10 cellular contexts compared by ENCODE assay signal in genomic region chr1:1264868-1265272, GRCh38. TPM values are rescaled to one million over a fixed set of nuclear protein-coding genes. Genes with fewer than 3 reads are reported as not detected.
DNase-seq lines count a peak whose midpoint lies in the region; ATAC-seq, FAIRE-seq and TF ChIP-seq lines count a peak whose summit lies in the region.
"Had no signal": no experiment of that assay in that cellular context is flagged by ENCODE, and none has a peak within 500 bp of the region (broad histone marks: within the 10 kb centered on the region; RNA-seq: fewer than 3 reads in every experiment).

No MANE protein-coding gene starts in this region.

- ATAC-seq in PC-3: peak; percentile 96

- H2AK5ac ChIP-seq in H1 (ENCODE audit: low read depth, low read length): no peak overlapping the region

- no peaks in the 10 kb centered on the region for H3K23me2 ChIP-seq in H1 (ENCODE audit: low read depth, low read length)

- no peaks in the 10 kb centered on the region for H4K20me1 ChIP-seq in PC-3 (ENCODE audit: low read length)
- peaks cover 9 to 35% of the 10 kb centered on the region in 2 experiments for H4K20me1 ChIP-seq in H1 (replicated peaks in 1 of 2; ENCODE audit: control insufficient read depth in 1 of 2, insufficient read depth in 2 of 2, low read length in 2 of 2)

- H3K4me3 ChIP-seq in PC-3 (ENCODE audit: low read length) (no peak overlapping the region), H1 (ENCODE audit: extremely low read depth in 1 of 4, insufficient read depth in 2 of 4, low read depth in 3 of 4, low read length in 4 of 4) (no peak overlapping the region), retinal pigment epithelial cell (ENCODE audit: low read length) (no peak overlapping the region), esophagus squamous epithelium (no peak overlapping the region)

- DNase-seq in DMS 273 (lab: John Stamatoyannopoulos, UW; ENCODE audit: unreplicated experiment): peak; percentile 47
- no peak for DNase-seq in DMS 273 treated with DMSO at 0.1 percent for 48 hours (lab: John Stamatoyannopoulos, UW)
- DNase-seq in PC-3: peak; percentile 100
- peak in 1 of 2 experiments; percentile 84 for DNase-seq in H1 (ENCODE audit: low read depth in 1 of 2, low spot score in 2 of 2)
- DNase-seq in retinal pigment epithelial cell (ENCODE audit: low read depth): peak; percentile 88
- no peak for DNase-seq in mesenteric fat pad (ENCODE audit: low spot score)
- DNase-seq in esophagus squamous epithelium (lab: John Stamatoyannopoulos, UW): no peak
- no peak for DNase-seq in cardiac septum (ENCODE audit: low spot score)
- DNase-seq: NCI-H2081 had no signal

- peaks cover 76% of the 10 kb centered on the region for H3K79me2 ChIP-seq in PC-3 (ENCODE audit: low read length)
- peaks cover 0 to 16% of the 10 kb centered on the region in 2 experiments; a peak in 2 of 4 replicates for H3K79me2 ChIP-seq in H1 (ENCODE audit: control insufficient read depth in 1 of 2, insufficient read depth in 2 of 2, low read length in 2 of 2)

- H2BK20ac ChIP-seq in H1 (ENCODE audit: low read length): no peak overlapping the region

- no peak overlapping the region for H3K18ac ChIP-seq in H1 (ENCODE audit: extremely low read depth, low read length)

- no peak overlapping the region for H4K8ac ChIP-seq in H1 (ENCODE audit: extremely low read depth, insufficient read depth, low read length)

- no peak overlapping the region for H4K5ac ChIP-seq in H1 (ENCODE audit: insufficient read length, low read depth, low read length)

- peak overlapping the region; percentile 65 for H3K4me2 ChIP-seq in PC-3 (ENCODE audit: low read length)
- no peak overlapping the region for H3K4me2 ChIP-seq in H1 (ENCODE audit: insufficient read depth in 1 of 2, low read depth in 2 of 2, low read length in 2 of 2)

- no peak overlapping the region for H3K14ac ChIP-seq in H1 (ENCODE audit: insufficient read length)

- no peak overlapping the region for H2BK12ac ChIP-seq in H1 (ENCODE audit: low read depth, low read length)

- no peak for FAIRE-seq in H1 (lab: Jason Lieb, UNC)
- FAIRE-seq: A204.1 had no signal

- no peak overlapping the region for H4K91ac ChIP-seq in H1 (replicated peaks; ENCODE audit: insufficient read length, low read length)

- WGBS in H1 (ENCODE audit: extremely low coverage in 1 of 2, insufficient coverage in 1 of 2, insufficient read length in 1 of 2, insufficient replicate concordance in 2 of 2, low coverage in 1 of 2, low lambda C conversion rate in 2 of 2, missing lambda C conversion rate in 1 of 2), 2 experiments: 83% methylated on average over 10 of the region's 10 CpGs; no CpG with 5 or more reads in 1 of the 2 experiments
- WGBS in esophagus squamous epithelium, 2 donors: 73 to 79% methylated on average over 9 to 10 of the region's 10 CpGs

- H2BK120ac ChIP-seq in H1 (replicated peaks; ENCODE audit: low read depth, low read length): no peak overlapping the region

- no peak for TF ChIP-seq EP300 in H1 (IDR thresholded peaks at IDR 0.05; ENCODE audit: borderline replicate concordance in 1 of 2, low read depth in 2 of 2, low read length in 2 of 2)

- H3K27ac ChIP-seq in PC-3 (ENCODE audit: low read length) (peak overlapping the region; percentile 92), H1 (ENCODE audit: low read depth, low read length) (no peak overlapping the region), esophagus squamous epithelium (no peak overlapping the region)

- H3K9ac ChIP-seq in PC-3 (ENCODE audit: low read length) (peak overlapping the region; percentile 67), H1 (replicated peaks in 1 of 4; ENCODE audit: extremely low read depth in 1 of 4, low read depth in 3 of 4, low read length in 3 of 4) (no peak overlapping the region)

- H2BK15ac ChIP-seq in H1 (ENCODE audit: low read length): no peak overlapping the region

- H3K9me3 ChIP-seq in PC-3 (ENCODE audit: low read length) (no peaks in the 10 kb centered on the region), H1 (ENCODE audit: insufficient read depth in 2 of 2, low read depth in 1 of 2, low read length in 1 of 2) (no peaks in the 10 kb centered on the region), esophagus squamous epithelium (no peaks in the 10 kb centered on the region)

- H2AFZ ChIP-seq in PC-3 (ENCODE audit: low read length): no peak overlapping the region
- no peak overlapping the region for H2AFZ ChIP-seq in H1 (ENCODE audit: low read length)

- H3K79me1 ChIP-seq in H1 (ENCODE audit: low read depth, low read length): peaks cover 17% of the 10 kb centered on the region

- H3K36me3 ChIP-seq in PC-3 (ENCODE audit: low read depth, low read length) (peaks cover 63% of the 10 kb centered on the region), H1 (ENCODE audit: control insufficient read depth in 2 of 4, insufficient read depth in 4 of 4, low read length in 3 of 4) (peaks cover 16 to 34% (median 21%) of the 10 kb centered on the region in 4 experiments), esophagus squamous epithelium (peaks cover 15 to 92% (median 32%) of the 10 kb centered on the region in 3 donors)

- H3K27me3 ChIP-seq in PC-3 (ENCODE audit: low read length): no peaks in the 10 kb centered on the region
- H3K27me3 ChIP-seq in H1 (replicated peaks in 1 of 4; ENCODE audit: control insufficient read depth in 3 of 4, extremely low read depth in 1 of 4, insufficient read depth in 3 of 4, low read length in 3 of 4): no peaks in the 10 kb centered on the region
- no peaks in the 10 kb centered on the region for H3K27me3 ChIP-seq in esophagus squamous epithelium

- no TSS peak for BruUV-seq in PC-3 (replicated peaks; lab: Mats Ljungman, UMichigan)

- H2BK5ac ChIP-seq in H1 (ENCODE audit: low read depth, low read length): no peak overlapping the region

- no peak overlapping the region for H3K23ac ChIP-seq in H1 (ENCODE audit: insufficient read length)

- POLR2A ChIA-PET in PC-3 (lab: Charles Lee; ENCODE audit: unreplicated experiment): interaction anchor here (0.5 kb wide), 1 partner anchor 17 kb away, joined by 4 read pairs; no protein-coding TSS in a partner anchor
- POLR2A ChIA-PET in H1 (lab: Charles Lee; ENCODE audit: partially characterized antibody): interaction anchor here (1.5 kb wide), 1 partner anchor 73 kb away, joined by 3 read pairs; no protein-coding TSS in a partner anchor

- CTCF ChIA-PET in PC-3 (lab: Charles Lee) (interaction anchor here (0.6 to 1.0 kb wide), 5 partner anchors 14 to 142 kb away, joined by 3 to 6 read pairs (median 4); no protein-coding TSS in a partner anchor), H1 (lab: Charles Lee; ENCODE audit: partially characterized antibody) (interaction anchor here (0.6 to 2.7 kb wide), 11 partner anchors 10 to 194 kb away, joined by 3 to 11 read pairs (median 4); no protein-coding TSS in a partner anchor)

- TF ChIP-seq RAD21 in H1 (IDR thresholded peaks at IDR 0.05 in 1 of 2, conservative IDR thresholded peaks at IDR 0.05 in 1 of 2; ENCODE audit: low read depth in 2 of 2, low read length in 2 of 2): peak; percentile 70 to 72

- no peak overlapping the region for H3K56ac ChIP-seq in H1 (replicated peaks; ENCODE audit: insufficient read length, low read depth, low read length)

- H3K4me1 ChIP-seq in PC-3 (ENCODE audit: insufficient read depth, low read length) (peaks cover 23% of the 10 kb centered on the region), H1 (replicated peaks in 1 of 4; ENCODE audit: control insufficient read depth in 3 of 4, insufficient read depth in 4 of 4, low read length in 3 of 4) (no peaks in the 10 kb centered on the region), esophagus squamous epithelium (peaks cover 0 to 31% (median 0%) of the 10 kb centered on the region in 3 donors)

- H3K9me2 ChIP-seq in PC-3 (replicated peaks; ENCODE audit: low read length): no peaks in the 10 kb centered on the region

- intact Hi-C loops in PC-3 (cut with micrococcal nuclease) (loop anchor here (1.0 to 2.0 kb wide), 3 partner anchors 26 to 143 kb away; no protein-coding TSS in a partner anchor), esophagus squamous epithelium (cut with DNase I) (no loop called here), cardiac septum (cut with DNase I) (no loop called here)

- peak; percentile 94 for TF ChIP-seq CTCF in PC-3 (conservative IDR thresholded peaks at IDR 0.05; ENCODE audit: low read depth, low read length)
- peak; percentile 68 to 85 (median 69) for TF ChIP-seq CTCF in H1 (IDR thresholded peaks at IDR 0.05; ENCODE audit: control extremely low read depth in 1 of 3, insufficient read depth in 1 of 3, low read depth in 1 of 3, low read length in 3 of 3)
- peak; percentile 53 for TF ChIP-seq CTCF in retinal pigment epithelial cell (conservative IDR thresholded peaks at IDR 0.05; ENCODE audit: low read depth, low read length)
- peak in 1 of 6 experiments; percentile 30 for TF ChIP-seq CTCF in esophagus squamous epithelium (IDR thresholded peaks at IDR 0.05)

- TF ChIP-seq POLR2A in H1 (IDR thresholded peaks at IDR 0.05; ENCODE audit: control extremely low read depth in 1 of 2, low read depth in 2 of 2, low read length in 2 of 2) (no peak), esophagus squamous epithelium (IDR thresholded peaks at IDR 0.05) (no peak)

- no peak overlapping the region for H3K4ac ChIP-seq in H1 (replicated peaks; ENCODE audit: insufficient read length, low read depth, low read length)

- H3F3A ChIP-seq in PC-3 (ENCODE audit: low read length, unreplicated experiment): no peaks in the 10 kb centered on the region

RNA-seq across cellular contexts. Expression of gene UBE2J2, which starts 8.8 kb away (rescaled TPM):
- total RNA-seq in PC-3 (2014; rRNA removed) (182 and 200 TPM in 2 replicates), mesenteric fat pad (56.5 TPM), esophagus squamous epithelium (10 to 100 TPM; 32.6 to 54.3 (median 42.5) TPM), cardiac septum (37.2 TPM)
- total RNA-seq in H1 (2021; fragmentation: NEBNext Ultra II Directional; extraction: Animal tissue kit (Norgen Biotek cat#: 25700)): 67.2 and 67.9 TPM in 2 replicates
- polyA plus RNA-seq in H1 (2011; rRNA removed): 33.6 and 47.3 TPM in 2 replicates
- 50.1 TPM for polyA plus RNA-seq in H1 (2011; cell fraction: cytosol; rRNA removed)
- 42.9 TPM for polyA plus RNA-seq in H1 (2011; cell fraction: nucleus; rRNA removed)
- 46.0 to 58.9 TPM (median 47.8 TPM) in 4 replicates for polyA plus RNA-seq in H1 (2012, experiment 1 of 2)
- polyA plus RNA-seq in H1 (2012, experiment 2 of 2): 63.2 TPM
- polyA plus RNA-seq in H1 (2013, experiment 1 of 2): 40.4 TPM
- polyA plus RNA-seq in H1 (2013, experiment 2 of 2): 38.8 TPM
- 10.8 and 14.2 TPM in 2 replicates for polyA minus RNA-seq in H1 (2011; rRNA and poly(A)+ RNA removed)
- 26.9 TPM for polyA minus RNA-seq in H1 (2011; cell fraction: cytosol; rRNA and poly(A)+ RNA removed)
- polyA minus RNA-seq in H1 (2011; cell fraction: nucleus; rRNA and poly(A)+ RNA removed): 40.3 TPM

RNA-seq across cellular contexts. Expression of gene SCNN1D, which starts 15.4 kb away (rescaled TPM):
- total RNA-seq in PC-3 (2014; rRNA removed): 4.2 and 5.3 TPM in 2 replicates
- 0.90 and 1.2 TPM in 2 replicates for total RNA-seq in H1 (2021; fragmentation: NEBNext Ultra II Directional; extraction: Animal tissue kit (Norgen Biotek cat#: 25700))
- 2.5 and 4.1 TPM in 2 replicates for polyA plus RNA-seq in H1 (2011; rRNA removed)
- polyA plus RNA-seq in H1 (2011; cell fraction: cytosol; rRNA removed): 3.6 TPM
- 29.6 TPM for polyA plus RNA-seq in H1 (2011; cell fraction: nucleus; rRNA removed)
- 1.3 to 4.3 TPM (median 2.9 TPM) in 4 replicates for polyA plus RNA-seq in H1 (2012, experiment 1 of 2)
- polyA plus RNA-seq in H1 (2012, experiment 2 of 2): 0.54 TPM
- polyA plus RNA-seq in H1 (2013, experiment 1 of 2): 1.8 TPM
- 1.0 TPM for polyA plus RNA-seq in H1 (2013, experiment 2 of 2)
- 0.24 and 0.38 TPM in 2 replicates for polyA minus RNA-seq in H1 (2011; rRNA and poly(A)+ RNA removed)
- polyA minus RNA-seq in H1 (2011; cell fraction: cytosol; rRNA and poly(A)+ RNA removed): 0.66 TPM
- polyA minus RNA-seq in H1 (2011; cell fraction: nucleus; rRNA and poly(A)+ RNA removed): 2.7 TPM
- 2.1 TPM for total RNA-seq in mesenteric fat pad
- 1 to 10 TPM; 1.1 to 8.3 (median 1.5) TPM for total RNA-seq in esophagus squamous epithelium
- 2.4 TPM for total RNA-seq in cardiac septum

RNA-seq across cellular contexts. Expression of gene C1QTNF12, which starts 18.3 kb away (rescaled TPM):
- total RNA-seq in PC-3 (2014; rRNA removed) (2.8 and 3.9 TPM in 2 replicates), mesenteric fat pad (2.9 TPM), esophagus squamous epithelium (1 to 10 TPM in 2 of 4 donors, under 1 TPM in 1, not detected in 1; 0.79 to 3.0 (median 1.7) TPM), cardiac septum (2.6 TPM)
- 3.7 and 4.9 TPM in 2 replicates for total RNA-seq in H1 (2021; fragmentation: NEBNext Ultra II Directional; extraction: Animal tissue kit (Norgen Biotek cat#: 25700))
- 2.1 and 4.8 TPM in 2 replicates for polyA plus RNA-seq in H1 (2011; rRNA removed)
- 1.6 TPM for polyA plus RNA-seq in H1 (2011; cell fraction: cytosol; rRNA removed)
- 19.7 TPM for polyA plus RNA-seq in H1 (2011; cell fraction: nucleus; rRNA removed)
- 2.3 to 5.1 TPM (median 3.6 TPM) in 4 replicates for polyA plus RNA-seq in H1 (2012, experiment 1 of 2)
- 2.6 TPM for polyA plus RNA-seq in H1 (2012, experiment 2 of 2)
- 3.7 TPM for polyA plus RNA-seq in H1 (2013, experiment 1 of 2)
- polyA plus RNA-seq in H1 (2013, experiment 2 of 2): 3.6 TPM
- polyA minus RNA-seq in H1 (2011; rRNA and poly(A)+ RNA removed): not detected in 2 replicates
- 2.5 TPM for polyA minus RNA-seq in H1 (2011; cell fraction: cytosol; rRNA and poly(A)+ RNA removed)
- 3.3 TPM for polyA minus RNA-seq in H1 (2011; cell fraction: nucleus; rRNA and poly(A)+ RNA removed)

RNA-seq across cellular contexts. Expression of gene B3GALT6, which starts 32.8 kb away (rescaled TPM):
- total RNA-seq in PC-3 (2014; rRNA removed): 74.0 and 92.2 TPM in 2 replicates
- total RNA-seq in H1 (2021; fragmentation: NEBNext Ultra II Directional; extraction: Animal tissue kit (Norgen Biotek cat#: 25700)): 18.2 and 18.4 TPM in 2 replicates
- polyA plus RNA-seq in H1 (2011; rRNA removed): 20.4 and 23.1 TPM in 2 replicates
- polyA plus RNA-seq in H1 (2011; cell fraction: cytosol; rRNA removed): 15.3 TPM
- polyA plus RNA-seq in H1 (2011; cell fraction: nucleus; rRNA removed): 17.2 TPM
- 10.3 to 13.2 TPM (median 12.4 TPM) in 4 replicates for polyA plus RNA-seq in H1 (2012, experiment 1 of 2)
- 14.7 TPM for polyA plus RNA-seq in H1 (2012, experiment 2 of 2)
- polyA plus RNA-seq in H1 (2013, experiment 1 of 2): 14.0 TPM
- 13.4 TPM for polyA plus RNA-seq in H1 (2013, experiment 2 of 2)
- polyA minus RNA-seq in H1 (2011; rRNA and poly(A)+ RNA removed): 3.6 and 5.1 TPM in 2 replicates
- polyA minus RNA-seq in H1 (2011; cell fraction: cytosol; rRNA and poly(A)+ RNA removed): 11.4 TPM
- 18.1 TPM for polyA minus RNA-seq in H1 (2011; cell fraction: nucleus; rRNA and poly(A)+ RNA removed)
- 14.1 TPM for total RNA-seq in mesenteric fat pad
- total RNA-seq in esophagus squamous epithelium: 10 to 100 TPM; 13.5 to 17.5 (median 15.6) TPM
- total RNA-seq in cardiac septum: 11.1 TPM

RNA-seq across cellular contexts. Expression of gene SDF4, which starts 33.1 kb away (rescaled TPM):
- 254 and 317 TPM in 2 replicates for total RNA-seq in PC-3 (2014; rRNA removed)
- total RNA-seq in H1 (2021; fragmentation: NEBNext Ultra II Directional; extraction: Animal tissue kit (Norgen Biotek cat#: 25700)): 72.2 and 75.6 TPM in 2 replicates
- polyA plus RNA-seq in H1 (2011; rRNA removed): 45.5 and 69.8 TPM in 2 replicates
- 62.5 TPM for polyA plus RNA-seq in H1 (2011; cell fraction: cytosol; rRNA removed)
- polyA plus RNA-seq in H1 (2011; cell fraction: nucleus; rRNA removed): 89.3 TPM
- polyA plus RNA-seq in H1 (2012, experiment 1 of 2): 63.1 to 79.8 TPM (median 77.9 TPM) in 4 replicates
- 55.0 TPM for polyA plus RNA-seq in H1 (2012, experiment 2 of 2)
- 110 TPM for polyA plus RNA-seq in H1 (2013, experiment 1 of 2)
- polyA plus RNA-seq in H1 (2013, experiment 2 of 2): 117 TPM
- polyA minus RNA-seq in H1 (2011; rRNA and poly(A)+ RNA removed): 13.2 and 16.8 TPM in 2 replicates
- polyA minus RNA-seq in H1 (2011; cell fraction: cytosol; rRNA and poly(A)+ RNA removed): 32.2 TPM
- 39.2 TPM for polyA minus RNA-seq in H1 (2011; cell fraction: nucleus; rRNA and poly(A)+ RNA removed)
- 144 TPM for total RNA-seq in mesenteric fat pad
- total RNA-seq in esophagus squamous epithelium: 10 to 100 TPM; 65.0 to 75.4 (median 67.6) TPM
- total RNA-seq in cardiac septum: 139 TPM

Comparison
In these comparisons a context has a peak if more than half of its experiments do, and no peak if none do; other contexts are left out.
1. DNase-seq: peak in DMS 273 (single experiment), PC-3 (single experiment) and retinal pigment epithelial cell (single experiment); none in DMS 273 treated with DMSO at 0.1 percent for 48 hours (single experiment), mesenteric fat pad (single experiment), esophagus squamous epithelium (single experiment) and cardiac septum (single experiment).